In genomic region chr14:85549697-85550096, GRCh38 we compare ENCODE assay signal across 19 cellular contexts. TPM values are rescaled to one million over a fixed set of nuclear protein-coding genes. Genes with fewer than 3 reads are reported as not detected.
"Had no signal": no experiment of that assay in that cellular context is flagged by ENCODE, and none has a peak within 500 bp of the region (broad histone marks: within the 10 kb centered on the region; RNA-seq: fewer than 3 reads in every experiment).

No MANE protein-coding gene starts in this region.

- H3K4me3 ChIP-seq: mucosa of descending colon, right atrium auricular region, suprapubic skin, thyroid gland had no signal

- H3K27me3 Mint-ChIP-seq: type B pancreatic cell had no signal

- H3K36me3 ChIP-seq: right atrium auricular region, thyroid gland had no signal

- H3K27me3 ChIP-seq: foreskin keratinocyte, right atrium auricular region, suprapubic skin, thyroid gland had no signal

- H3K4me1 Mint-ChIP-seq: immature natural killer cell; naive thymus-derived CD8-positive, alpha-beta T cell; neural crest cell; stimulated activated effector memory CD8-positive, alpha-beta T cell treated with anti-CD3 and anti-CD28 coated beads, Interleukin-12 subunit alpha, Interleukin-12 subunit beta, amount 100 ng/mL, for 72 hours had no signal

- DNase-seq: effector memory CD4-positive, alpha-beta T cell; foreskin keratinocyte; immature natural killer cell; kidney; left colon; mucosa of descending colon; naive thymus-derived CD8-positive, alpha-beta T cell; posterior cingulate gyrus; stimulated activated CD4-positive, alpha-beta T cell treated with anti-CD3 and anti-CD28 coated beads, Interleukin-4, amount 100 ng/mL, for 1 hour; stimulated activated CD8-positive, alpha-beta memory T cell treated with anti-CD3 and anti-CD28 coated beads, Interleukin-4, amount 100 ng/mL, for 48 hours; stimulated activated naive CD8-positive, alpha-beta T cell treated with anti-CD3 and anti-CD28 coated beads, Interleukin-15, Interleukin-2, amounts not matched to agents 100 U/mL and 50 U/mL, for 24 hours; thyroid gland had no signal

- H3K4me1 ChIP-seq: right atrium auricular region, suprapubic skin, thyroid gland had no signal

- H3K9me3 ChIP-seq: mucosa of descending colon, right atrium auricular region, suprapubic skin, thyroid gland had no signal

- H3K9me3 Mint-ChIP-seq: type B pancreatic cell had no signal

- H3K36me3 Mint-ChIP-seq: immature natural killer cell; naive thymus-derived CD8-positive, alpha-beta T cell; stimulated activated effector memory CD8-positive, alpha-beta T cell treated with anti-CD3 and anti-CD28 coated beads, Interleukin-12 subunit alpha, Interleukin-12 subunit beta, amount 100 ng/mL, for 72 hours had no signal

- H3K4me3 Mint-ChIP-seq: immature natural killer cell; naive thymus-derived CD8-positive, alpha-beta T cell; neural crest cell; stimulated activated effector memory CD8-positive, alpha-beta T cell treated with anti-CD3 and anti-CD28 coated beads, Interleukin-12 subunit alpha, Interleukin-12 subunit beta, amount 100 ng/mL, for 72 hours; type B pancreatic cell had no signal

- FAIRE-seq: endometrium, kidney, urothelium cell line had no signal

- H3K27ac ChIP-seq: foreskin keratinocyte, right atrium auricular region, suprapubic skin, thyroid gland had no signal

- H3K27ac Mint-ChIP-seq: immature natural killer cell; naive thymus-derived CD8-positive, alpha-beta T cell; stimulated activated effector memory CD8-positive, alpha-beta T cell treated with anti-CD3 and anti-CD28 coated beads, Interleukin-12 subunit alpha, Interleukin-12 subunit beta, amount 100 ng/mL, for 72 hours; type B pancreatic cell had no signal

RNA-seq across cellular contexts. Expression of gene FLRT2, which starts 19.8 kb away (rescaled TPM):
- total RNA-seq: naive thymus-derived CD8-positive, alpha-beta T cell had no signal
- polyA plus RNA-seq: immature natural killer cell; naive thymus-derived CD8-positive, alpha-beta T cell had no signal
